Comparison of ENCODE assay signal across 8 cellular contexts in genomic region chr1:101025283-101025679, GRCh38. TPM values are rescaled to one million over a fixed set of nuclear protein-coding genes. Genes with fewer than 3 reads are reported as not detected.
DNase-seq lines count a peak whose midpoint lies in the region; ATAC-seq, FAIRE-seq and TF ChIP-seq lines count a peak whose summit lies in the region.

No MANE protein-coding gene starts in this region.

- no peak for TF ChIP-seq EP300 in A549 (IDR thresholded peaks at IDR 0.05)

- H3K4me2 ChIP-seq in A549: peak overlapping the region; percentile 92

- no peak for TF ChIP-seq CTCF in A549 (IDR thresholded peaks at IDR 0.05)
- TF ChIP-seq CTCF in RWPE2 (IDR thresholded peaks at IDR 0.05; ENCODE audit: poor library complexity, severe bottlenecking): no peak
- no peak for TF ChIP-seq CTCF in lower lobe of right lung (IDR thresholded peaks at IDR 0.05)

- POLR2A ChIA-PET in A549 (lab: Yijun Ruan, JAX): no interaction called here

- 1% methylated on average over 9 of the region's 9 CpGs for WGBS in A549 (ENCODE audit: missing lambda C conversion rate)
- 1% methylated on average over 9 of the region's 9 CpGs for WGBS in thymus

- no peak for FAIRE-seq in A549 (lab: Jason Lieb, UNC)

- H3K4me1 ChIP-seq in A549 (peaks cover 31% of the 10 kb centered on the region; the same call in 2 of the 3 replicates), RWPE2 (ENCODE audit: insufficient read depth, poor library complexity, severe bottlenecking) (peaks cover 21% of the 10 kb centered on the region), lower lobe of right lung (peaks cover 20% of the 10 kb centered on the region), thymus (ENCODE audit: control insufficient read depth, insufficient read depth, low read length) (peaks cover 12% of the 10 kb centered on the region)

- CTCF ChIA-PET in A549 (lab: Yijun Ruan, JAX): no interaction called here

- H3K4me3 ChIP-seq in A549 (peak overlapping the region; percentile 76), RWPE2 (ENCODE audit: severe bottlenecking) (peak overlapping the region; percentile 88), lower lobe of right lung (peak overlapping the region; percentile 72), thymus (ENCODE audit: low read length) (peak overlapping the region; percentile 57)

- no peak for DNase-seq in A549 (ENCODE audit: low read depth in 1 of 2, low spot score in 1 of 2)
- DNase-seq in RWPE2 (ENCODE audit: low spot score): no peak
- peak; percentile 24 for DNase-seq in cerebellum (ENCODE audit: low spot score)
- DNase-seq in lower lobe of right lung: no peak
- DNase-seq in NCI-H2171 (lab: John Stamatoyannopoulos, UW): no peak

- peak overlapping the region; percentile 86 to 94 for H3K27ac ChIP-seq in A549
- peak overlapping the region; percentile 47 for H3K27ac ChIP-seq in RWPE2 (ENCODE audit: poor library complexity, severe bottlenecking)
- H3K27ac ChIP-seq in lower lobe of right lung: peak overlapping the region; percentile 85
- peak overlapping the region; percentile 91 for H3K27ac ChIP-seq in thymus (ENCODE audit: low read depth)

- no peaks in the 10 kb centered on the region for H3K9me3 ChIP-seq in A549
- no peaks in the 10 kb centered on the region for H3K9me3 ChIP-seq in RWPE2 (ENCODE audit: severe bottlenecking)
- H3K9me3 ChIP-seq in lower lobe of right lung: no peaks in the 10 kb centered on the region
- H3K9me3 ChIP-seq in thymus (ENCODE audit: control insufficient read depth): no peaks in the 10 kb centered on the region

- H3K36me3 ChIP-seq in RWPE2 (ENCODE audit: low read depth) (peaks cover 52% of the 10 kb centered on the region), lower lobe of right lung (no peaks in the 10 kb centered on the region), thymus (ENCODE audit: control insufficient read depth, insufficient read depth) (no peaks in the 10 kb centered on the region)

- intact Hi-C loops in lower lobe of right lung (cut with DNase I): no loop called here

- ATAC-seq in A549 (peak; percentile 61 to 70), GM18867 (IDR thresholded peaks at IDR 0.05; ENCODE audit: unreplicated experiment) (peak; percentile 35), HG03064 (IDR thresholded peaks at IDR 0.05; ENCODE audit: low read depth, unreplicated experiment) (peak; percentile 24), RWPE2 (ENCODE audit: low read depth) (peak; percentile 33), lower lobe of right lung (peak; percentile 65 to 67)

- TF ChIP-seq RAD21 in A549 (conservative IDR thresholded peaks at IDR 0.05 in 1 of 2, IDR thresholded peaks at IDR 0.05 in 1 of 2): no peak

- H3K27me3 ChIP-seq in RWPE2 (ENCODE audit: insufficient read depth, poor library complexity, severe bottlenecking): no peaks in the 10 kb centered on the region
- H3K27me3 ChIP-seq in lower lobe of right lung (ENCODE audit: low read depth): no peaks in the 10 kb centered on the region
- no peaks in the 10 kb centered on the region for H3K27me3 ChIP-seq in thymus (ENCODE audit: control insufficient read depth, insufficient read depth)

- TF ChIP-seq POLR2A in A549 (IDR thresholded peaks at IDR 0.05; ENCODE audit: low read length): no peak

TF ChIP-seq in A549, 52 proteins besides CTCF, POLR2A, EP300 and RAD21:
- TF ChIP-seq ZSCAN20 (CRISPR knock-in tag; IDR thresholded peaks at IDR 0.05) (no peak), RARB (CRISPR knock-in tag; IDR thresholded peaks at IDR 0.05) (no peak), JUNB (IDR thresholded peaks at IDR 0.05) (no peak), PBX3 (IDR thresholded peaks at IDR 0.05) (no peak), KDM5A (IDR thresholded peaks at IDR 0.05) (no peak), PHF8 (IDR thresholded peaks at IDR 0.05; ENCODE audit: borderline replicate concordance, low read depth) (no peak), FOSB (CRISPR knock-in tag; IDR thresholded peaks at IDR 0.05) (no peak), HOXB13 (CRISPR knock-in tag; IDR thresholded peaks at IDR 0.05; ENCODE audit: low read depth) (no peak), RCOR1 (IDR thresholded peaks at IDR 0.05; ENCODE audit: low read depth, low read length) (no peak), NPAS2 (CRISPR knock-in tag; IDR thresholded peaks at IDR 0.05; ENCODE audit: borderline replicate concordance) (no peak), HDAC2 (IDR thresholded peaks at IDR 0.05) (no peak), CEBPB (IDR thresholded peaks at IDR 0.05) (no peak), KDM1A (IDR thresholded peaks at IDR 0.05; ENCODE audit: low read depth) (no peak), TP53 (CRISPR knock-in tag; IDR thresholded peaks at IDR 0.05) (no peak), CHD2 (IDR thresholded peaks at IDR 0.05; ENCODE audit: low read length, partially characterized antibody) (no peak)
- TF ChIP-seq, protein P1, sequence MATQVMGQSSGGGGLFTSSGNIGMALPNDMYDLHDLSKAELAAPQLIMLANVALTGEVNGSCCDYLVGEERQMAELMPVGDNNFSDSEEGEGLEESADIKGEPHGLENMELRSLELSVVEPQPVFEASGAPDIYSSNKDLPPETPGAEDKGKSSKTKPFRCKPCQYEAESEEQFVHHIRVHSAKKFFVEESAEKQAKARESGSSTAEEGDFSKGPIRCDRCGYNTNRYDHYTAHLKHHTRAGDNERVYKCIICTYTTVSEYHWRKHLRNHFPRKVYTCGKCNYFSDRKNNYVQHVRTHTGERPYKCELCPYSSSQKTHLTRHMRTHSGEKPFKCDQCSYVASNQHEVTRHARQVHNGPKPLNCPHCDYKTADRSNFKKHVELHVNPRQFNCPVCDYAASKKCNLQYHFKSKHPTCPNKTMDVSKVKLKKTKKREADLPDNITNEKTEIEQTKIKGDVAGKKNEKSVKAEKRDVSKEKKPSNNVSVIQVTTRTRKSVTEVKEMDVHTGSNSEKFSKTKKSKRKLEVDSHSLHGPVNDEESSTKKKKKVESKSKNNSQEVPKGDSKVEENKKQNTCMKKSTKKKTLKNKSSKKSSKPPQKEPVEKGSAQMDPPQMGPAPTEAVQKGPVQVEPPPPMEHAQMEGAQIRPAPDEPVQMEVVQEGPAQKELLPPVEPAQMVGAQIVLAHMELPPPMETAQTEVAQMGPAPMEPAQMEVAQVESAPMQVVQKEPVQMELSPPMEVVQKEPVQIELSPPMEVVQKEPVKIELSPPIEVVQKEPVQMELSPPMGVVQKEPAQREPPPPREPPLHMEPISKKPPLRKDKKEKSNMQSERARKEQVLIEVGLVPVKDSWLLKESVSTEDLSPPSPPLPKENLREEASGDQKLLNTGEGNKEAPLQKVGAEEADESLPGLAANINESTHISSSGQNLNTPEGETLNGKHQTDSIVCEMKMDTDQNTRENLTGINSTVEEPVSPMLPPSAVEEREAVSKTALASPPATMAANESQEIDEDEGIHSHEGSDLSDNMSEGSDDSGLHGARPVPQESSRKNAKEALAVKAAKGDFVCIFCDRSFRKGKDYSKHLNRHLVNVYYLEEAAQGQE (IDR thresholded peaks at IDR 0.05): no peak
- TF ChIP-seq, protein P2, sequence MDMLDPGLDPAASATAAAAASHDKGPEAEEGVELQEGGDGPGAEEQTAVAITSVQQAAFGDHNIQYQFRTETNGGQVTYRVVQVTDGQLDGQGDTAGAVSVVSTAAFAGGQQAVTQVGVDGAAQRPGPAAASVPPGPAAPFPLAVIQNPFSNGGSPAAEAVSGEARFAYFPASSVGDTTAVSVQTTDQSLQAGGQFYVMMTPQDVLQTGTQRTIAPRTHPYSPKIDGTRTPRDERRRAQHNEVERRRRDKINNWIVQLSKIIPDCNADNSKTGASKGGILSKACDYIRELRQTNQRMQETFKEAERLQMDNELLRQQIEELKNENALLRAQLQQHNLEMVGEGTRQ (IDR thresholded peaks at IDR 0.05): no peak

RNA-seq across cellular contexts. Expression of gene DPH5, which starts 0.3 kb away (rescaled TPM):
- polyA plus RNA-seq in A549 (2011; rRNA removed) (85.3 and 89.7 TPM in 2 replicates), A549 (2017; fragmentation: RNase III; extraction: RNeasy Plus Mini Kit Qiagen cat#74134 plus additional on column Dnase treatment) (38.7 to 41.7 TPM (median 40.4 TPM) in 3 replicates), thymus (67.2 TPM)
- 28.2 and 30.0 TPM in 2 replicates for polyA plus RNA-seq in A549 (2012; cell fraction: cytosol; rRNA removed)
- polyA plus RNA-seq in A549 (2012; cell fraction: nucleus; rRNA removed): 11.9 and 22.1 TPM in 2 replicates
- 14.8 and 16.4 TPM in 2 replicates for polyA minus RNA-seq in A549 (2011; rRNA and poly(A)+ RNA removed)
- total RNA-seq in cerebellum (27.7 TPM), lower lobe of right lung (33.1 TPM)
